21 cellular contexts compared by ENCODE assay signal in genomic region chr4:149723065-149723464, GRCh38.
"Had no signal": no experiment of that assay in that cellular context is flagged by ENCODE, and none has a peak within 500 bp of the region (broad histone marks: within the 10 kb centered on the region; RNA-seq: fewer than 3 reads in every experiment).

No MANE protein-coding gene starts in this region.

- DNase-seq: activated CD4-positive, alpha-beta T cell treated with anti-CD3 and anti-CD28 coated beads for 4 hours; activated CD4-positive, alpha-beta T cell treated with anti-CD3 and anti-CD28 coated beads, Interleukin-2, amount 50 U/mL, for 48 hours; activated CD4-positive, CD25-positive, alpha-beta regulatory T cell; activated CD8-positive, alpha-beta memory T cell treated with anti-CD3 and anti-CD28 coated beads, Interleukin-2, amount 50 U/mL, for 48 hours; activated naive CD4-positive, alpha-beta T cell treated with Interleukin-2 at 50 U/mL for 16 hours; activated naive CD8-positive, alpha-beta T cell treated with anti-CD3 and anti-CD28 coated beads, Interleukin-2, amount 10 ng/mL, durations not matched to agents 7 days and 5 days; activated T-cell treated with anti-CD3 and anti-CD28 coated beads, Interleukin-2, amount 50 U/mL, for 4 hours; amniotic stem cell; colonic mucosa; dorsolateral prefrontal cortex; esophagus squamous epithelium; gastrocnemius medialis; head of caudate nucleus; left ventricle myocardium superior; mammary epithelial cell; midbrain; natural killer cell; stimulated activated CD4-positive, alpha-beta T cell treated with anti-CD3 and anti-CD28 coated beads, Interleukin-2, amount 100 ng/mL, for 48 hours; stimulated activated CD8-positive, alpha-beta memory T cell treated with anti-CD3 and anti-CD28 coated beads, Interleukin-4, amount 100 ng/mL, for 48 hours; stimulated activated naive B cell treated with anti-CD40 and anti-IgM and Interleukin-4, amounts not matched to agents 10 μg/mL and 1 μg/mL and 100 μg/mL, for 72 hours; transverse colon had no signal

- ATAC-seq: activated T-cell treated with anti-CD3 and anti-CD28 coated beads, Interleukin-2, amount 50 U/mL, for 4 hours; gastrocnemius medialis; left ventricle myocardium superior; natural killer cell; stimulated activated naive B cell treated with anti-CD40 and anti-IgM and Interleukin-4, amounts not matched to agents 10 μg/mL and 1 μg/mL and 100 μg/mL, for 72 hours had no signal
